ENCODE assay signal across 13 cellular contexts in genomic region chr17:55584055-55584685, GRCh38.
A peak's percentile ranks its signal among the peaks of the same experiment; 100 is the strongest.
DNase-seq lines count a peak whose midpoint lies in the region; ATAC-seq, FAIRE-seq and TF ChIP-seq lines count a peak whose summit lies in the region.
"Had no signal": no experiment of that assay in that cellular context is flagged by ENCODE, and none has a peak within 500 bp of the region (broad histone marks: within the 10 kb centered on the region; RNA-seq: fewer than 3 reads in every experiment).

No MANE protein-coding gene starts in this region.

- BruUV-seq in IMR-90 (replicated peaks; lab: Mats Ljungman, UMichigan): no TSS peak

- TF ChIP-seq RAD21 in IMR-90 (IDR thresholded peaks at IDR 0.05; ENCODE audit: low read length): no peak

- TF ChIP-seq CTCF in IMR-90 (conservative IDR thresholded peaks at IDR 0.05; ENCODE audit: low read depth, low read length): no peak
- no peak for TF ChIP-seq CTCF in gastrocnemius medialis (IDR thresholded peaks at IDR 0.05 in 4 of 5, conservative IDR thresholded peaks at IDR 0.05 in 1 of 5)
- no peak for TF ChIP-seq CTCF in dorsolateral prefrontal cortex (IDR thresholded peaks at IDR 0.05 in 54 of 56, conservative IDR thresholded peaks at IDR 0.05 in 2 of 56; ENCODE audit: low read depth in 1 of 56, partially characterized antibody in 56 of 56)
- TF ChIP-seq CTCF in thyroid gland (IDR thresholded peaks at IDR 0.05): no peak

- no peak overlapping the region; the same call in 1 of the 2 replicates for H2AK5ac ChIP-seq in IMR-90 (ENCODE audit: low read depth, low read length)

- peak overlapping the region; percentile 45; the same call in 1 of the 2 replicates for H2BK120ac ChIP-seq in IMR-90 (ENCODE audit: low read depth, low read length)

- intact Hi-C loops in IMR-90 (cut with micrococcal nuclease): no loop called here
- intact Hi-C loops in gastrocnemius medialis (cut with DNase I; ENCODE audit: low total_unique reads): no loop called here
- intact Hi-C loops in dorsolateral prefrontal cortex (cut with DNase I): no loop called here
- intact Hi-C loops in thyroid gland (cut with DNase I): no loop called here

- peak overlapping the region; percentile 92 for H3K18ac ChIP-seq in IMR-90 (ENCODE audit: low read depth, low read length)

- dilution Hi-C loops in IMR-90 (cut with HindIII; ENCODE audit: low sequenced_read_pairs, unreplicated experiment): no loop called here

- H2BK20ac ChIP-seq in IMR-90 (ENCODE audit: low read depth, low read length): peak overlapping the region; percentile 17; the same call in 1 of the 2 replicates

- CTCF ChIA-PET in IMR-90 (lab: Yijun Ruan, JAX): no interaction called here

- H4K8ac ChIP-seq in IMR-90 (ENCODE audit: low read depth in 2 of 2, low read length in 2 of 2): peak overlapping the region in 1 of 2 experiments; percentile 31; a peak in 1 of 4 replicates

- in situ Hi-C loops in IMR-90 (cut with MboI; ENCODE audit: low sequenced_read_pairs): no loop called here
- in situ Hi-C loops in gastrocnemius medialis (cut with MboI; ENCODE audit: low sequenced_read_pairs in 4 of 4): no loop called here

- no peak overlapping the region for H2BK15ac ChIP-seq in IMR-90 (ENCODE audit: low read depth, low read length)

- no peaks in the 10 kb centered on the region for H3K79me1 ChIP-seq in IMR-90 (ENCODE audit: low read depth in 1 of 2, low read length in 2 of 2)

- 0 out of 2 replicates have a peak, but pooled peaks cover 2% of the 10 kb centered on the region for H3K9me1 ChIP-seq in IMR-90 (ENCODE audit: insufficient read depth, low read length)

- H4K20me1 ChIP-seq in IMR-90 (ENCODE audit: insufficient read depth, low read length): no peaks in the 10 kb centered on the region

- H3K56ac ChIP-seq in IMR-90 (ENCODE audit: extremely low read depth, insufficient read depth, low read length): no peak overlapping the region

- H2AFZ ChIP-seq in IMR-90 (replicated peaks; ENCODE audit: low read length, poor library complexity): no peak overlapping the region

- H3K27me3 ChIP-seq in IMR-90 (ENCODE audit: control insufficient read depth, insufficient read depth, low read length) (no peaks in the 10 kb centered on the region), gastrocnemius medialis (no peaks in the 10 kb centered on the region), dorsolateral prefrontal cortex (no peaks in the 10 kb centered on the region), thyroid gland (no peaks in the 10 kb centered on the region)
- H3K27me3 ChIP-seq: tibial artery had no signal

- H3K9me3 ChIP-seq in IMR-90 (ENCODE audit: control insufficient read depth, insufficient read depth, low read length) (no peaks in the 10 kb centered on the region), gastrocnemius medialis (no peaks in the 10 kb centered on the region), thyroid gland (no peaks in the 10 kb centered on the region)
- H3K9me3 ChIP-seq: left ventricle myocardium inferior had no signal

- ATAC-seq in IMR-90 (ENCODE audit: low read depth) (no peak; the same call in 1 of the 2 replicates), SK-N-SH treated with all-trans-retinoic acid at 6 μM for 48 hours (no peak), gastrocnemius medialis (peak; percentile 60 to 90)

- 0 out of 2 replicates have a peak overlapping the region, but pooled peaks have one; percentile 5 for H3K4me2 ChIP-seq in IMR-90 (ENCODE audit: low read depth, low read length)

- no peak overlapping the region for H3K23ac ChIP-seq in IMR-90 (ENCODE audit: low read depth, low read length)

- H2BK5ac ChIP-seq in IMR-90 (ENCODE audit: low read depth, low read length, poor library complexity, severe bottlenecking): peak overlapping the region; percentile 49

- no peak for TF ChIP-seq POLR2A in IMR-90 (IDR thresholded peaks at IDR 0.05; ENCODE audit: low read depth, low read length)
- no peak for TF ChIP-seq POLR2A in gastrocnemius medialis (IDR thresholded peaks at IDR 0.05)
- no peak for TF ChIP-seq POLR2A in thyroid gland (IDR thresholded peaks at IDR 0.05)

- WGBS in IMR-90 (ENCODE audit: extremely low coverage in 2 of 2, insufficient read length in 1 of 2), 2 experiments: no CpG with 5 or more reads among the region's 2 CpGs
- 53 to 73% methylated on average over 2 of the region's 2 CpGs for WGBS in thyroid gland, 2 donors

- peak overlapping the region; percentile 17; the same call in 1 of the 2 replicates for H3K4ac ChIP-seq in IMR-90 (ENCODE audit: low read depth, low read length)

- H3K27ac ChIP-seq in IMR-90 (ENCODE audit: insufficient read depth, low read length) (peak overlapping the region; percentile 58; the same call in 1 of the 2 replicates), gastrocnemius medialis (peak overlapping the region in 3 of 4 donors; percentile 29 to 40 (median 38)), dorsolateral prefrontal cortex (no peak overlapping the region), thyroid gland (no peak overlapping the region)
- H3K27ac ChIP-seq: left ventricle myocardium inferior, tibial artery had no signal

- H4K91ac ChIP-seq in IMR-90 (ENCODE audit: insufficient read depth, low read depth, low read length): peak overlapping the region; percentile 55

- no peak overlapping the region for H2AK9ac ChIP-seq in IMR-90 (replicated peaks; ENCODE audit: low read depth, low read length, poor library complexity)

- H3K4me3 ChIP-seq in IMR-90 (ENCODE audit: insufficient read depth, low read depth, low read length) (no peak overlapping the region), gastrocnemius medialis (no peak overlapping the region), dorsolateral prefrontal cortex (no peak overlapping the region), thyroid gland (replicated peaks in 1 of 3) (no peak overlapping the region)
- H3K4me3 ChIP-seq: left ventricle myocardium inferior, tibial artery had no signal

- H3K9ac ChIP-seq in IMR-90 (ENCODE audit: low read depth, low read length): no peak overlapping the region

- peaks cover 22% of the 10 kb centered on the region for H3K4me1 ChIP-seq in IMR-90 (ENCODE audit: control insufficient read depth, insufficient read depth, low read length)
- H3K4me1 ChIP-seq in gastrocnemius medialis: peaks cover 3 to 10% of the 10 kb centered on the region in 2 donors
- H3K4me1 ChIP-seq in thyroid gland: peaks cover 0 to 4% of the 10 kb centered on the region in 2 donors

- no peak overlapping the region for H3K14ac ChIP-seq in IMR-90 (replicated peaks; ENCODE audit: low read depth, low read length)

- H4K5ac ChIP-seq in IMR-90 (ENCODE audit: low read depth, low read length): peak overlapping the region; percentile 67; the same call in 1 of the 2 replicates

- POLR2A ChIA-PET in IMR-90 (lab: Charles Lee; ENCODE audit: unreplicated experiment): no interaction called here

- FAIRE-seq in frontal cortex (lab: Jason Lieb, UNC): no peak

- DNase-seq in IMR-90 (peak; percentile 33), fibroblast of peridontal ligament (ENCODE audit: extremely low read depth) (peak; percentile 62), gastrocnemius medialis (no peak), dorsolateral prefrontal cortex (no peak), DMS79 (lab: John Stamatoyannopoulos, UW) (no peak), frontal cortex (ENCODE audit: low spot score in 2 of 2) (no peak), thyroid gland (no peak)
- DNase-seq: left ventricle myocardium inferior, NCI-H1092 treated with DMSO at 0.1 percent for 48 hours, NCI-H510A treated with DMSO at 0.1 percent for 48 hours, SHP77, tibial artery had no signal

- no peaks in the 10 kb centered on the region for H3K36me3 ChIP-seq in IMR-90 (ENCODE audit: control insufficient read depth, insufficient read depth, low read length)
- H3K36me3 ChIP-seq in gastrocnemius medialis: no peaks in the 10 kb centered on the region
- H3K36me3 ChIP-seq in thyroid gland: no peaks in the 10 kb centered on the region
- H3K36me3 ChIP-seq: left ventricle myocardium inferior, tibial artery had no signal

TF ChIP-seq in IMR-90, 13 proteins besides CTCF, POLR2A, EP300 and RAD21:
- TF ChIP-seq FOS (IDR thresholded peaks at IDR 0.05; ENCODE audit: low read depth, low read length) (peak; percentile 45; the same call in 1 of the 2 replicates), BHLHE40 (IDR thresholded peaks at IDR 0.05; ENCODE audit: low read depth, low read length) (no peak), MAFK (IDR thresholded peaks at IDR 0.05; ENCODE audit: low read depth, low read length) (no peak), RFX5 (IDR thresholded peaks at IDR 0.05; ENCODE audit: low read depth, low read length) (no peak), CHD1 (IDR thresholded peaks at IDR 0.05; ENCODE audit: low read depth, low read length) (no peak), CEBPB (IDR thresholded peaks at IDR 0.05; ENCODE audit: low read depth, low read length) (peak; percentile 70), MXI1 (IDR thresholded peaks at IDR 0.05; ENCODE audit: borderline replicate concordance, low read depth, low read length) (no peak)

TF ChIP-seq in SK-N-SH treated with all-trans-retinoic acid at 6 μM for 48 hours, 23 proteins besides CTCF, POLR2A, EP300 and RAD21:
- peak; percentile 68 for TF ChIP-seq ISL1 (CRISPR knock-in tag; IDR thresholded peaks at IDR 0.05)
- TF ChIP-seq ZNF565 (CRISPR knock-in tag; conservative IDR thresholded peaks at IDR 0.05; ENCODE audit: low read depth): no peak

Comparison
In these comparisons a context has a peak if more than half of its experiments do, and no peak if none do; other contexts are left out.
1. ATAC-seq: peak in gastrocnemius medialis (2 of 2); none in IMR-90 (single experiment) and SK-N-SH treated with all-trans-retinoic acid at 6 μM for 48 hours (single experiment).
2. DNase-seq: peak in IMR-90 (single experiment) and fibroblast of peridontal ligament (single experiment); none in gastrocnemius medialis (0 of 2), dorsolateral prefrontal cortex (0 of 10), DMS79 (single experiment), frontal cortex (0 of 2) and thyroid gland (0 of 2).
3. H3K27ac ChIP-seq: peak in IMR-90 (single experiment) and gastrocnemius medialis (3 of 4); none in dorsolateral prefrontal cortex (0 of 59) and thyroid gland (0 of 3).